Comparison of ENCODE assay signal across 8 cellular contexts in the genomic region with DNA sequence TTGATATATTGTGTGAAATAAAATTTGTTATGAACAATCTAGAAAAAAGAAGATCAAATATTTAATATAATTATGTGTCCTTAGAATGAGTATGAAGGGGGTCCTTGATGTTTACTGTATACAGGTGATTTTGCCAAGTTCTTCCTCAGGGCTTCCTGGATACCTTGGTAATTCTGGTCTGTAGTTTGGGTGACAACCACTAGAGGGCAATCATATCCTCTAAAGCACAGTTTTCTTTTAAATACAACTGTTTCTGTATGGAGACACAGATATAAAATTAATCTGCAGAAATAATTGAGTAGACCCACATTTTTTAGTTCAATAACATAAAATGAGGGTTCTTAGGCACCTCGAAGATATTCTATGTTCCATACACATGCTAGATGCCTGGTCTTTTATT.
DNase-seq lines count a peak whose midpoint lies in the region; ATAC-seq and TF ChIP-seq lines count a peak whose summit lies in the region.

No MANE protein-coding gene starts in this region.

- H3K27ac ChIP-seq in OCI-LY1 (ENCODE audit: low read depth, low read length, poor library complexity, severe bottlenecking) (no peak overlapping the region), fibroblast of lung (ENCODE audit: insufficient read depth, low read length) (no peak overlapping the region), stomach (no peak overlapping the region)

- no peaks in the 10 kb centered on the region for H3K79me2 ChIP-seq in OCI-LY1 (ENCODE audit: insufficient read depth, low read length)
- no peaks in the 10 kb centered on the region for H3K79me2 ChIP-seq in fibroblast of lung (ENCODE audit: control insufficient read depth, insufficient read depth, low read length)

- H3K4me2 ChIP-seq in OCI-LY1 (ENCODE audit: low read length), result no peak overlapping the region
- H3K4me2 ChIP-seq in fibroblast of lung (ENCODE audit: extremely low read depth, insufficient read depth, low read length), result no peak overlapping the region

- H3K9ac ChIP-seq in OCI-LY1 (ENCODE audit: low read length) (no peak overlapping the region), fibroblast of lung (ENCODE audit: insufficient read depth, low read length) (no peak overlapping the region)

- H3K4me3 ChIP-seq in OCI-LY1 (ENCODE audit: low read depth, low read length, poor library complexity, severe bottlenecking) (no peak overlapping the region), fibroblast of lung (replicated peaks in 1 of 4; ENCODE audit: control extremely low read depth in 1 of 4, insufficient read depth in 1 of 4, low read depth in 3 of 4, low read length in 4 of 4) (no peak overlapping the region), stomach (no peak overlapping the region)

- H4K20me1 ChIP-seq in OCI-LY1 (ENCODE audit: insufficient read depth, low read length) (no peaks in the 10 kb centered on the region), fibroblast of lung (ENCODE audit: control insufficient read depth, extremely low read depth, insufficient read depth, low read length) (no peaks in the 10 kb centered on the region)

- H3K27me3 ChIP-seq in OCI-LY1 (ENCODE audit: insufficient read depth, low read length), result no peaks in the 10 kb centered on the region
- no peaks in the 10 kb centered on the region for H3K27me3 ChIP-seq in fibroblast of lung (ENCODE audit: control insufficient read depth, insufficient read depth, low read length)
- H3K27me3 ChIP-seq in stomach, result no peaks in the 10 kb centered on the region

- H3K36me3 ChIP-seq in OCI-LY1 (ENCODE audit: insufficient read depth, low read length) (no peaks in the 10 kb centered on the region), fibroblast of lung (ENCODE audit: control insufficient read depth, insufficient read depth, low read length) (no peaks in the 10 kb centered on the region), stomach (no peaks in the 10 kb centered on the region)

- H2AFZ ChIP-seq in OCI-LY1 (ENCODE audit: low read length) (no peak overlapping the region), fibroblast of lung (ENCODE audit: low read length) (no peak overlapping the region)

- no peak for TF ChIP-seq POLR2A in stomach (IDR thresholded peaks at IDR 0.05)

- H3K9me2 ChIP-seq in OCI-LY1 (ENCODE audit: low read depth, low read length), result no peaks in the 10 kb centered on the region

- 0 to 8% (median 0%) methylated on average over 1 of the region's 1 CpG for WGBS in stomach, 5 donors

- TF ChIP-seq CTCF in OCI-LY1 (IDR thresholded peaks at IDR 0.05; ENCODE audit: low read length), result peak; percentile 50
- peak; percentile 23 to 52 for TF ChIP-seq CTCF in fibroblast of lung (conservative IDR thresholded peaks at IDR 0.05 in 1 of 2, IDR thresholded peaks at IDR 0.05 in 1 of 2; ENCODE audit: low read depth in 1 of 2, low read length in 2 of 2)
- peak in 4 of 7 experiments; percentile 22 to 39 (median 28) for TF ChIP-seq CTCF in stomach (IDR thresholded peaks at IDR 0.05)

- peak; percentile 52 for ATAC-seq in GM21576 (IDR thresholded peaks at IDR 0.05; ENCODE audit: unreplicated experiment)
- no peak for ATAC-seq in HG03095 (IDR thresholded peaks at IDR 0.05; ENCODE audit: unreplicated experiment)
- ATAC-seq in GM19395 (IDR thresholded peaks at IDR 0.05; ENCODE audit: unreplicated experiment), result no peak

- H3K4me1 ChIP-seq in OCI-LY1 (ENCODE audit: insufficient read depth, low read length, severe bottlenecking) (no peaks in the 10 kb centered on the region), fibroblast of lung (ENCODE audit: control insufficient read depth, extremely low read depth, insufficient read depth, low read length) (no peaks in the 10 kb centered on the region), stomach (no peaks in the 10 kb centered on the region)

- H3F3A ChIP-seq in OCI-LY1 (ENCODE audit: insufficient read depth, low read length), result no peaks in the 10 kb centered on the region

- DNase-seq in NCI-H345 (lab: John Stamatoyannopoulos, UW), result peak; percentile 10
- no peak for DNase-seq in NCI-H345 treated with DMSO at 0.1 percent for 48 hours (lab: John Stamatoyannopoulos, UW; ENCODE audit: unreplicated experiment)
- DNase-seq in fibroblast of lung (ENCODE audit: low read depth in 2 of 2), result peak; percentile 3 to 25
- DNase-seq in stomach, result no peak

- H3K9me3 ChIP-seq in OCI-LY1 (ENCODE audit: low read length), result no peaks in the 10 kb centered on the region
- H3K9me3 ChIP-seq in fibroblast of lung (ENCODE audit: control insufficient read depth, insufficient read depth, low read depth, low read length), result no peaks in the 10 kb centered on the region
- H3K9me3 ChIP-seq in stomach, result no peaks in the 10 kb centered on the region

- intact Hi-C loops in stomach (cut with DNase I; ENCODE audit: low total_unique reads), result no loop called here

- TF ChIP-seq EP300 in stomach (IDR thresholded peaks at IDR 0.05), result no peak

Comparison
In these comparisons a context has a peak if more than half of its experiments do, and no peak if none do; other contexts are left out.
1. DNase-seq: peak in NCI-H345 (single experiment) and fibroblast of lung (2 of 2); none in NCI-H345 treated with DMSO at 0.1 percent for 48 hours (single experiment) and stomach (single experiment).
2. Peak in every context shown above with its lines, with median percentiles within 50 percentile points of each other: CTCF ChIP-seq.